22 cellular contexts compared by ENCODE assay signal in genomic region chr13:33746867-33747266, GRCh38.
DNase-seq lines count a peak whose midpoint lies in the region; ATAC-seq, FAIRE-seq and TF ChIP-seq lines count a peak whose summit lies in the region.
"Had no signal": no experiment of that assay in that cellular context is flagged by ENCODE, and none has a peak within 500 bp of the region (broad histone marks: within the 10 kb centered on the region; RNA-seq: fewer than 3 reads in every experiment).

No MANE protein-coding gene starts in this region.

- H3K27ac Mint-ChIP-seq in stimulated activated memory B cell treated with anti-CD40 and anti-IgM and Interleukin-4, amounts not matched to agents 10 μg/mL and 1 μg/mL and 100 μg/mL, for 72 hours, result no peak overlapping the region
- H3K27ac Mint-ChIP-seq: CD4-positive, alpha-beta T cell; CD8-positive, alpha-beta T cell had no signal

- no peak overlapping the region for H2AFZ ChIP-seq in OCI-LY1 (ENCODE audit: low read length)
- H2AFZ ChIP-seq in SU-DHL-6 (ENCODE audit: low read depth, low read length, severe bottlenecking), result no peak overlapping the region

- no peaks in the 10 kb centered on the region for H3F3A ChIP-seq in OCI-LY1 (ENCODE audit: insufficient read depth, low read length)
- H3F3A ChIP-seq in SU-DHL-6 (ENCODE audit: insufficient read depth), result peaks cover 53% of the 10 kb centered on the region

- H3K9me3 ChIP-seq in A549, result no peaks in the 10 kb centered on the region
- H3K9me3 ChIP-seq in HEK293 (ENCODE audit: control insufficient read depth, insufficient read depth, low read depth, low read length), result no peaks in the 10 kb centered on the region
- peaks cover 4% of the 10 kb centered on the region; the same call in 1 of the 2 replicates for H3K9me3 ChIP-seq in OCI-LY1 (ENCODE audit: low read length)
- H3K9me3 ChIP-seq in SU-DHL-6 (ENCODE audit: insufficient read depth, low read length), result peaks cover 12% of the 10 kb centered on the region; the same call in 1 of the 2 replicates
- H3K9me3 ChIP-seq in right lobe of liver, result no peaks in the 10 kb centered on the region
- H3K9me3 ChIP-seq: BE2C, Caco-2 had no signal

- TF ChIP-seq POLR2A in A549 (IDR thresholded peaks at IDR 0.05; ENCODE audit: low read length) (no peak), right lobe of liver (IDR thresholded peaks at IDR 0.05) (no peak)

- H3K4me3 Mint-ChIP-seq in stimulated activated memory B cell treated with anti-CD40 and anti-IgM and Interleukin-4, amounts not matched to agents 10 μg/mL and 1 μg/mL and 100 μg/mL, for 72 hours, result no peak overlapping the region
- H3K4me3 Mint-ChIP-seq: CD4-positive, alpha-beta T cell; CD8-positive, alpha-beta T cell had no signal

- no peaks in the 10 kb centered on the region for H3K9me2 ChIP-seq in OCI-LY1 (ENCODE audit: low read depth, low read length)
- H3K9me2 ChIP-seq in SU-DHL-6 (replicated peaks; ENCODE audit: insufficient read depth, low read length), result no peaks in the 10 kb centered on the region

- intact Hi-C loops in right lobe of liver (cut with DNase I), result no loop called here

- H3K4me3 ChIP-seq in A549, result no peak overlapping the region
- no peak overlapping the region for H3K4me3 ChIP-seq in HEK293 (ENCODE audit: low read depth, low read length)
- peak overlapping the region; percentile 19 for H3K4me3 ChIP-seq in OCI-LY1 (ENCODE audit: low read depth, low read length, poor library complexity, severe bottlenecking)
- no peak overlapping the region for H3K4me3 ChIP-seq in SU-DHL-6 (ENCODE audit: insufficient read depth, low read length, poor library complexity, severe bottlenecking)
- no peak overlapping the region for H3K4me3 ChIP-seq in right lobe of liver
- H3K4me3 ChIP-seq: BLaER1, GM12878 had no signal

- H3K36me3 ChIP-seq in HEK293 (ENCODE audit: control insufficient read depth in 2 of 2, insufficient read depth in 1 of 2, low read length in 2 of 2) (no peaks in the 10 kb centered on the region), OCI-LY1 (ENCODE audit: insufficient read depth, low read length) (peaks cover 7% of the 10 kb centered on the region; the same call in 1 of the 2 replicates), SU-DHL-6 (ENCODE audit: low read length) (0 out of 2 replicates have a peak, but pooled peaks cover 5% of the 10 kb centered on the region), right lobe of liver (no peaks in the 10 kb centered on the region)
- H3K36me3 ChIP-seq: BE2C, BLaER1 had no signal

- WGBS in A549 (ENCODE audit: missing lambda C conversion rate), result 87% methylated on average over 2 of the region's 2 CpGs
- 97% methylated on average over 2 of the region's 2 CpGs for WGBS in right lobe of liver (ENCODE audit: insufficient coverage, low coverage, low lambda C conversion rate, missing lambda C conversion rate)

- H3K4me2 ChIP-seq in A549 (no peak overlapping the region), OCI-LY1 (ENCODE audit: low read length) (peak overlapping the region; percentile 23; the same call in 1 of the 2 replicates), SU-DHL-6 (ENCODE audit: low read depth, low read length, poor library complexity, severe bottlenecking) (peak overlapping the region; percentile 37)
- H3K4me2 ChIP-seq: BLaER1 had no signal

- H3K27ac ChIP-seq in A549 (no peak overlapping the region), HEK293 (ENCODE audit: extremely low read depth, low read depth, low read length) (no peak overlapping the region), OCI-LY1 (ENCODE audit: low read depth, low read length, poor library complexity, severe bottlenecking) (peak overlapping the region; percentile 100), SU-DHL-6 (ENCODE audit: low read depth, low read length) (peak overlapping the region; percentile 99), right lobe of liver (no peak overlapping the region)
- H3K27ac ChIP-seq: BLaER1 had no signal

- TF ChIP-seq RAD21 in A549 (conservative IDR thresholded peaks at IDR 0.05 in 1 of 2, IDR thresholded peaks at IDR 0.05 in 1 of 2), result no peak

- ATAC-seq in A549, result no peak
- no peak for ATAC-seq in stimulated activated memory B cell treated with anti-CD40 and anti-IgM and Interleukin-4, amounts not matched to agents 10 μg/mL and 1 μg/mL and 100 μg/mL, for 72 hours
- ATAC-seq in right lobe of liver, result no peak
- no peak for ATAC-seq in GM18868 (IDR thresholded peaks at IDR 0.05; ENCODE audit: unreplicated experiment)
- ATAC-seq: CD8-positive, alpha-beta T cell had no signal

- TF ChIP-seq EP300 in A549 (IDR thresholded peaks at IDR 0.05), result no peak

- H3K79me2 ChIP-seq in OCI-LY1 (ENCODE audit: insufficient read depth, low read length), result no peaks in the 10 kb centered on the region
- no peaks in the 10 kb centered on the region for H3K79me2 ChIP-seq in SU-DHL-6 (ENCODE audit: insufficient read depth, low read length)

- H3K4me1 Mint-ChIP-seq in stimulated activated memory B cell treated with anti-CD40 and anti-IgM and Interleukin-4, amounts not matched to agents 10 μg/mL and 1 μg/mL and 100 μg/mL, for 72 hours, result peaks cover 13% of the 10 kb centered on the region

- no peaks in the 10 kb centered on the region for H4K20me1 ChIP-seq in OCI-LY1 (ENCODE audit: insufficient read depth, low read length)
- H4K20me1 ChIP-seq in SU-DHL-6 (ENCODE audit: low read depth, low read length), result no peaks in the 10 kb centered on the region
- H4K20me1 ChIP-seq: BLaER1 had no signal

- DNase-seq in A549 (ENCODE audit: low read depth in 1 of 2, low spot score in 1 of 2), result no peak
- no peak for DNase-seq in right lobe of liver
- no peak for DNase-seq in effector CD8-positive, alpha-beta T cell (lab: John Stamatoyannopoulos, UW)
- DNase-seq: ACHN; BE2C; C1 segment of cervical spinal cord; Caco-2; Calu3; CD4-positive, alpha-beta T cell; CD8-positive, alpha-beta T cell; DMS79 treated with DMSO at 0.1 percent for 48 hours had no signal

- H3K4me1 ChIP-seq in A549 (no peaks in the 10 kb centered on the region), HEK293 (ENCODE audit: control insufficient read depth, insufficient read depth, low read length) (no peaks in the 10 kb centered on the region), OCI-LY1 (ENCODE audit: insufficient read depth, low read length, severe bottlenecking) (peaks cover 54% of the 10 kb centered on the region), right lobe of liver (peaks cover 0 to 12% (median 4%) of the 10 kb centered on the region in 4 donors)
- H3K4me1 ChIP-seq: BE2C, BLaER1, Caco-2 had no signal

- H3K27me3 ChIP-seq in OCI-LY1 (ENCODE audit: insufficient read depth, low read length) (no peaks in the 10 kb centered on the region), SU-DHL-6 (ENCODE audit: low read length) (no peaks in the 10 kb centered on the region), right lobe of liver (no peaks in the 10 kb centered on the region)
- H3K27me3 ChIP-seq: BE2C, BLaER1 had no signal

- H3K27me3 Mint-ChIP-seq in stimulated activated memory B cell treated with anti-CD40 and anti-IgM and Interleukin-4, amounts not matched to agents 10 μg/mL and 1 μg/mL and 100 μg/mL, for 72 hours, result peaks cover 48% of the 10 kb centered on the region
- H3K27me3 Mint-ChIP-seq: CD4-positive, alpha-beta T cell had no signal

- no peak for FAIRE-seq in A549 (lab: Jason Lieb, UNC)
- FAIRE-seq: D721Med, G401.6, GM12878, GM12892, GM18507 had no signal

- H3K9me3 Mint-ChIP-seq in stimulated activated memory B cell treated with anti-CD40 and anti-IgM and Interleukin-4, amounts not matched to agents 10 μg/mL and 1 μg/mL and 100 μg/mL, for 72 hours, result peaks cover 4% of the 10 kb centered on the region
- H3K9me3 Mint-ChIP-seq: CD4-positive, alpha-beta T cell; CD8-positive, alpha-beta T cell had no signal

- CTCF ChIA-PET in A549 (lab: Yijun Ruan, JAX), result no interaction called here
- CTCF ChIA-PET in HEK293 (lab: Yijun Ruan, JAX), result interaction anchor here (0.6 kb wide), 1 partner anchor 1165 kb away, joined by 3 read pairs; no protein-coding TSS in a partner anchor

- H3K9ac ChIP-seq in OCI-LY1 (ENCODE audit: low read length) (0 out of 2 replicates have a peak overlapping the region, but pooled peaks have one; percentile 22), SU-DHL-6 (ENCODE audit: low read length) (no peak overlapping the region)
- H3K9ac ChIP-seq: BLaER1 had no signal

- H3K36me3 Mint-ChIP-seq in stimulated activated memory B cell treated with anti-CD40 and anti-IgM and Interleukin-4, amounts not matched to agents 10 μg/mL and 1 μg/mL and 100 μg/mL, for 72 hours, result peaks cover 2% of the 10 kb centered on the region
- H3K36me3 Mint-ChIP-seq: CD8-positive, alpha-beta T cell had no signal

- POLR2A ChIA-PET in A549 (lab: Yijun Ruan, JAX), result no interaction called here
- POLR2A ChIA-PET in HEK293 (lab: Yijun Ruan, JAX), result no interaction called here

- no peak for TF ChIP-seq CTCF in A549 (IDR thresholded peaks at IDR 0.05)
- TF ChIP-seq CTCF in HEK293 (tag by site-specific recombination; IDR thresholded peaks at IDR 0.05), result no peak
- TF ChIP-seq CTCF in OCI-LY1 (IDR thresholded peaks at IDR 0.05; ENCODE audit: low read length), result no peak
- TF ChIP-seq CTCF in SU-DHL-6 (IDR thresholded peaks at IDR 0.05; ENCODE audit: insufficient read depth, low read length, poor library complexity, severe bottlenecking), result no peak
- TF ChIP-seq CTCF in right lobe of liver (IDR thresholded peaks at IDR 0.05), result no peak

TF ChIP-seq in A549, 52 proteins besides CTCF, POLR2A, EP300 and RAD21:
- TF ChIP-seq CHD4 (IDR thresholded peaks at IDR 0.05; ENCODE audit: borderline replicate concordance) (no peak), JUNB (IDR thresholded peaks at IDR 0.05) (no peak), KDM5A (IDR thresholded peaks at IDR 0.05) (no peak), CHD2 (IDR thresholded peaks at IDR 0.05; ENCODE audit: low read length, partially characterized antibody) (no peak), RNF2 (IDR thresholded peaks at IDR 0.05; ENCODE audit: borderline replicate concordance, low read depth) (no peak), ZC3H11A (IDR thresholded peaks at IDR 0.05) (peak; percentile 33), TP53 (CRISPR knock-in tag; IDR thresholded peaks at IDR 0.05) (no peak), EHF (CRISPR knock-in tag; IDR thresholded peaks at IDR 0.05) (no peak), SMC3 (IDR thresholded peaks at IDR 0.05) (no peak)

Comparison
In these comparisons a context has a peak if more than half of its experiments do, and no peak if none do; other contexts are left out.
1. H3K27ac ChIP-seq: peak in OCI-LY1 (single experiment) and SU-DHL-6 (single experiment); none in A549 (0 of 2), HEK293 (single experiment) and right lobe of liver (0 of 3).
2. Of the 5 proteins assayed by ChIP-seq in both HEK293 and A549: peak only in HEK293: REST; only in A549: none; in both: none; in neither: 4.